24 cellular contexts compared by ENCODE assay signal in genomic region chr16:77888786-77889185, GRCh38.
DNase-seq lines count a peak whose midpoint lies in the region; ATAC-seq and TF ChIP-seq lines count a peak whose summit lies in the region.
"Had no signal": no experiment of that assay in that cellular context is flagged by ENCODE, and none has a peak within 500 bp of the region (broad histone marks: within the 10 kb centered on the region; RNA-seq: fewer than 3 reads in every experiment).

No MANE protein-coding gene starts in this region.

- intact Hi-C loops in IMR-90 (cut with micrococcal nuclease): no loop called here
- intact Hi-C loops in activated naive CD4-positive, alpha-beta T cell treated with anti-CD3 and anti-CD28 coated beads for 36 hours (cut with micrococcal nuclease): no loop called here

- no peaks in the 10 kb centered on the region for H3K27me3 ChIP-seq in IMR-90 (ENCODE audit: control insufficient read depth, insufficient read depth, low read length)
- H3K27me3 ChIP-seq: BLaER1, MG63, SJCRH30 had no signal

- H3K9me3 Mint-ChIP-seq in activated naive CD4-positive, alpha-beta T cell treated with anti-CD3 and anti-CD28 coated beads for 36 hours: no peaks in the 10 kb centered on the region
- H3K9me3 Mint-ChIP-seq: CD4-positive, CD25-positive, alpha-beta regulatory T cell had no signal

- H2BK15ac ChIP-seq in IMR-90 (ENCODE audit: low read depth, low read length): no peak overlapping the region

- no TSS peak for BruUV-seq in IMR-90 (replicated peaks; lab: Mats Ljungman, UMichigan)

- CTCF ChIA-PET in IMR-90 (lab: Yijun Ruan, JAX): interaction anchor here (1.3 kb wide), 1 partner anchor 10 kb away, joined by 3 read pairs; no protein-coding TSS in a partner anchor
- CTCF ChIA-PET in activated naive CD4-positive, alpha-beta T cell treated with anti-CD3 and anti-CD28 coated beads for 36 hours (lab: Charles Lee): no interaction called here

- POLR2A ChIA-PET in IMR-90 (lab: Charles Lee; ENCODE audit: unreplicated experiment): no interaction called here

- TF ChIP-seq POLR2A in IMR-90 (IDR thresholded peaks at IDR 0.05; ENCODE audit: low read depth, low read length): no peak

- H3K9me3 ChIP-seq in IMR-90 (ENCODE audit: control insufficient read depth, insufficient read depth, low read length): no peaks in the 10 kb centered on the region
- H3K9me3 ChIP-seq: BLaER1, MG63, SJCRH30 had no signal

- H3K36me3 ChIP-seq in IMR-90 (ENCODE audit: control insufficient read depth, insufficient read depth, low read length): no peaks in the 10 kb centered on the region; the same call in 1 of the 2 replicates
- H3K36me3 ChIP-seq: BLaER1, MG63, SJCRH30 had no signal

- no peak overlapping the region; the same call in 1 of the 2 replicates for H3K14ac ChIP-seq in IMR-90 (replicated peaks; ENCODE audit: low read depth, low read length)

- peak overlapping the region; percentile 58 for H2AFZ ChIP-seq in IMR-90 (replicated peaks; ENCODE audit: low read length, poor library complexity)
- H2AFZ ChIP-seq: GM23248 had no signal

- H3K4ac ChIP-seq in IMR-90 (ENCODE audit: low read depth, low read length): no peak overlapping the region

- peaks cover 5% of the 10 kb centered on the region for H3K27me3 Mint-ChIP-seq in activated naive CD4-positive, alpha-beta T cell treated with anti-CD3 and anti-CD28 coated beads for 36 hours (ENCODE audit: low read depth)

- no peak overlapping the region for H3K27ac ChIP-seq in IMR-90 (ENCODE audit: insufficient read depth, low read length)
- H3K27ac ChIP-seq: BLaER1, GM23248, SJCRH30 had no signal

- H4K20me1 ChIP-seq in IMR-90 (ENCODE audit: insufficient read depth, low read length): no peaks in the 10 kb centered on the region
- H4K20me1 ChIP-seq: BLaER1 had no signal

- H2AK5ac ChIP-seq in IMR-90 (ENCODE audit: low read depth, low read length): no peak overlapping the region

- peak; percentile 66 for ATAC-seq in IMR-90 (ENCODE audit: low read depth)
- ATAC-seq: PC-3, Right ventricle myocardium inferior, SK-N-SH treated with all-trans-retinoic acid at 6 μM for 48 hours had no signal

- H3K23ac ChIP-seq in IMR-90 (ENCODE audit: low read depth, low read length): no peak overlapping the region

- no peak overlapping the region for H3K27ac Mint-ChIP-seq in activated naive CD4-positive, alpha-beta T cell treated with anti-CD3 and anti-CD28 coated beads for 36 hours
- H3K27ac Mint-ChIP-seq: CD4-positive, CD25-positive, alpha-beta regulatory T cell had no signal

- dilution Hi-C loops in IMR-90 (cut with HindIII; ENCODE audit: low sequenced_read_pairs, unreplicated experiment): no loop called here

- H3K56ac ChIP-seq in IMR-90 (ENCODE audit: extremely low read depth, insufficient read depth, low read length): no peak overlapping the region

- no peaks in the 10 kb centered on the region for H3K36me3 Mint-ChIP-seq in activated naive CD4-positive, alpha-beta T cell treated with anti-CD3 and anti-CD28 coated beads for 36 hours (ENCODE audit: low read depth)
- H3K36me3 Mint-ChIP-seq: CD4-positive, CD25-positive, alpha-beta regulatory T cell had no signal

- H3K9ac ChIP-seq in IMR-90 (ENCODE audit: low read depth, low read length): no peak overlapping the region
- H3K9ac ChIP-seq: BLaER1, GM23248 had no signal

- H3K79me1 ChIP-seq in IMR-90 (ENCODE audit: low read depth in 1 of 2, low read length in 2 of 2): no peaks in the 10 kb centered on the region

- H3K4me3 ChIP-seq in IMR-90 (ENCODE audit: insufficient read depth, low read depth, low read length): no peak overlapping the region
- H3K4me3 ChIP-seq: BLaER1, GM23248, MG63, SJCRH30 had no signal

- H2BK20ac ChIP-seq in IMR-90 (ENCODE audit: low read depth, low read length): no peak overlapping the region

- DNase-seq in IMR-90 (peak; percentile 45), amniotic epithelial cell (ENCODE audit: low read depth) (peak; percentile 45), middle frontal gyrus (ENCODE audit: extremely low spot score, low spot score) (peak; percentile 57), superior temporal gyrus (ENCODE audit: extremely low spot score) (peak; percentile 45), T-helper 9 cell (no peak), NCI-H345 (lab: John Stamatoyannopoulos, UW) (no peak)
- no peak for DNase-seq in activated naive CD4-positive, alpha-beta T cell treated with anti-CD3 and anti-CD28 coated beads for 36 hours
- DNase-seq: CD4-positive, CD25-positive, alpha-beta regulatory T cell; DMS53; GM23248; H7; KG1; MG63; NCI-H1105 treated with DMSO at 0.1 percent for 48 hours; NCI-H146; NCI-H2029; NCI-H510A; NCI-H748 treated with DMSO at 0.1 percent for 48 hours; NK-92 treated with Interleukin-12 subunit alpha and Interleukin-12 subunit beta, amount 100 ng/mL, for 24 hours; PC-3; SJCRH30 had no signal

- no peak overlapping the region for H3K4me3 Mint-ChIP-seq in activated naive CD4-positive, alpha-beta T cell treated with anti-CD3 and anti-CD28 coated beads for 36 hours
- H3K4me3 Mint-ChIP-seq: CD4-positive, CD25-positive, alpha-beta regulatory T cell had no signal

- TF ChIP-seq CTCF in IMR-90 (conservative IDR thresholded peaks at IDR 0.05; ENCODE audit: low read depth, low read length): no peak

- H3K9me1 ChIP-seq in IMR-90 (ENCODE audit: insufficient read depth, low read length): no peaks in the 10 kb centered on the region

- H3K18ac ChIP-seq in IMR-90 (ENCODE audit: low read depth, low read length): peak overlapping the region; percentile 64; the same call in 1 of the 2 replicates

- no peak overlapping the region for H2BK120ac ChIP-seq in IMR-90 (ENCODE audit: low read depth, low read length)

- no peak overlapping the region for H2BK5ac ChIP-seq in IMR-90 (ENCODE audit: low read depth, low read length, poor library complexity, severe bottlenecking)

- no peak overlapping the region for H2AK9ac ChIP-seq in IMR-90 (replicated peaks; ENCODE audit: low read depth, low read length, poor library complexity)

- WGBS in IMR-90 (ENCODE audit: extremely low coverage in 2 of 2, insufficient read length in 1 of 2), 2 experiments: no CpG with 5 or more reads among the region's 8 CpGs

- H4K91ac ChIP-seq in IMR-90 (ENCODE audit: insufficient read depth, low read depth, low read length): 0 out of 2 replicates have a peak overlapping the region, but pooled peaks have one; percentile 11

- no peak overlapping the region for H4K5ac ChIP-seq in IMR-90 (ENCODE audit: low read depth, low read length)

- in situ Hi-C loops in IMR-90 (cut with MboI; ENCODE audit: low sequenced_read_pairs): no loop called here

- no peak for TF ChIP-seq RAD21 in IMR-90 (IDR thresholded peaks at IDR 0.05; ENCODE audit: low read length)

- peak overlapping the region; percentile 12; the same call in 1 of the 2 replicates for H3K4me2 ChIP-seq in IMR-90 (ENCODE audit: low read depth, low read length)
- H3K4me2 ChIP-seq: BLaER1 had no signal

- H4K8ac ChIP-seq in IMR-90 (ENCODE audit: low read depth in 2 of 2, low read length in 2 of 2): no peak overlapping the region

- H3K4me1 Mint-ChIP-seq in activated naive CD4-positive, alpha-beta T cell treated with anti-CD3 and anti-CD28 coated beads for 36 hours (ENCODE audit: low read depth): no peaks in the 10 kb centered on the region
- H3K4me1 Mint-ChIP-seq: CD4-positive, CD25-positive, alpha-beta regulatory T cell had no signal

- peaks cover 4% of the 10 kb centered on the region; the same call in 1 of the 2 replicates for H3K4me1 ChIP-seq in IMR-90 (ENCODE audit: control insufficient read depth, insufficient read depth, low read length)
- H3K4me1 ChIP-seq: BLaER1, SJCRH30 had no signal

TF ChIP-seq in IMR-90, 13 proteins besides CTCF, POLR2A, EP300 and RAD21:
- TF ChIP-seq CHD1 (IDR thresholded peaks at IDR 0.05; ENCODE audit: low read depth, low read length): no peak
- TF ChIP-seq ELK1 (IDR thresholded peaks at IDR 0.05; ENCODE audit: borderline replicate concordance, low read depth, low read length): no peak
- no peak for TF ChIP-seq RCOR1 (IDR thresholded peaks at IDR 0.05; ENCODE audit: insufficient replicate concordance, low read length)
- no peak for TF ChIP-seq RFX5 (IDR thresholded peaks at IDR 0.05; ENCODE audit: low read depth, low read length)
- no peak for TF ChIP-seq NFE2L2 (IDR thresholded peaks at IDR 0.05; ENCODE audit: low read depth, low read length)
- TF ChIP-seq, protein P1, sequence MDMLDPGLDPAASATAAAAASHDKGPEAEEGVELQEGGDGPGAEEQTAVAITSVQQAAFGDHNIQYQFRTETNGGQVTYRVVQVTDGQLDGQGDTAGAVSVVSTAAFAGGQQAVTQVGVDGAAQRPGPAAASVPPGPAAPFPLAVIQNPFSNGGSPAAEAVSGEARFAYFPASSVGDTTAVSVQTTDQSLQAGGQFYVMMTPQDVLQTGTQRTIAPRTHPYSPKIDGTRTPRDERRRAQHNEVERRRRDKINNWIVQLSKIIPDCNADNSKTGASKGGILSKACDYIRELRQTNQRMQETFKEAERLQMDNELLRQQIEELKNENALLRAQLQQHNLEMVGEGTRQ (IDR thresholded peaks at IDR 0.05; ENCODE audit: low read depth, low read length): no peak
- TF ChIP-seq CEBPB (IDR thresholded peaks at IDR 0.05; ENCODE audit: low read depth, low read length): no peak
- no peak for TF ChIP-seq SMC3 (IDR thresholded peaks at IDR 0.05; ENCODE audit: low read depth, low read length)
- no peak for TF ChIP-seq MXI1 (IDR thresholded peaks at IDR 0.05; ENCODE audit: borderline replicate concordance, low read depth, low read length)
- no peak for TF ChIP-seq BHLHE40 (IDR thresholded peaks at IDR 0.05; ENCODE audit: low read depth, low read length)
- TF ChIP-seq MAFK (IDR thresholded peaks at IDR 0.05; ENCODE audit: low read depth, low read length): no peak
- no peak for TF ChIP-seq FOS (IDR thresholded peaks at IDR 0.05; ENCODE audit: low read depth, low read length)
- TF ChIP-seq MAZ (IDR thresholded peaks at IDR 0.05; ENCODE audit: borderline replicate concordance, low read depth, low read length): no peak

Comparison
In these comparisons a context has a peak if more than half of its experiments do, and no peak if none do; other contexts are left out.
1. DNase-seq: peak in IMR-90 (single experiment), amniotic epithelial cell (single experiment), middle frontal gyrus (single experiment) and superior temporal gyrus (single experiment); none in T-helper 9 cell (single experiment), activated naive CD4-positive, alpha-beta T cell treated with anti-CD3 and anti-CD28 coated beads for 36 hours (single experiment) and NCI-H345 (single experiment).